In genomic region chr19:8396563-8397203, GRCh38 we compare ENCODE assay signal across 8 cellular contexts. TPM values are rescaled to one million over a fixed set of nuclear protein-coding genes. Genes with fewer than 3 reads are reported as not detected.
DNase-seq lines count a peak whose midpoint lies in the region; ATAC-seq and TF ChIP-seq lines count a peak whose summit lies in the region.

No MANE protein-coding gene starts in this region.

- H3K27me3 ChIP-seq in CD8-positive, alpha-beta T cell (ENCODE audit: insufficient read depth, low read length): no peaks in the 10 kb centered on the region
- no peaks in the 10 kb centered on the region for H3K27me3 ChIP-seq in IMR-90 (ENCODE audit: control insufficient read depth, insufficient read depth, low read length)
- no peaks in the 10 kb centered on the region for H3K27me3 ChIP-seq in body of pancreas

- BruUV-seq in IMR-90 (replicated peaks; lab: Mats Ljungman, UMichigan): no TSS peak

- peak overlapping the region; percentile 15 for H3K27ac ChIP-seq in CD8-positive, alpha-beta T cell (ENCODE audit: low read depth, low read length)
- H3K27ac ChIP-seq in IMR-90 (ENCODE audit: insufficient read depth, low read length) (no peak overlapping the region), VCaP (no peak overlapping the region), body of pancreas (peak overlapping the region in 3 of 4 donors; percentile 44 to 62 (median 58))

- 85% methylated on average over 7 of the region's 22 CpGs; no CpG with 5 or more reads in 1 of the 2 experiments for WGBS in IMR-90 (ENCODE audit: extremely low coverage in 2 of 2, insufficient read length in 1 of 2), 2 experiments
- 46 to 51% methylated on average over 20 to 21 of the region's 22 CpGs for WGBS in body of pancreas, 2 donors

- H3K4me3 Mint-ChIP-seq in CD8-positive, alpha-beta T cell: peak overlapping the region; percentile 6

- no peak overlapping the region; the same call in 1 of the 2 replicates for H2BK20ac ChIP-seq in IMR-90 (ENCODE audit: low read depth, low read length)

- peak overlapping the region; percentile 90 for H2AK5ac ChIP-seq in IMR-90 (ENCODE audit: low read depth, low read length)

- H4K91ac ChIP-seq in IMR-90 (ENCODE audit: insufficient read depth, low read depth, low read length): no peak overlapping the region

- POLR2A ChIA-PET in CD8-positive, alpha-beta T cell (lab: Charles Lee): interaction anchor here (1.5 kb wide), 1 partner anchor 15 kb away, joined by 4 read pairs; no protein-coding TSS in a partner anchor
- POLR2A ChIA-PET in IMR-90 (lab: Charles Lee; ENCODE audit: unreplicated experiment): no interaction called here

- no peak overlapping the region for H3K4me2 ChIP-seq in IMR-90 (ENCODE audit: low read depth, low read length)

- H2BK5ac ChIP-seq in IMR-90 (ENCODE audit: low read depth, low read length, poor library complexity, severe bottlenecking): no peak overlapping the region

- no peak overlapping the region for H2BK15ac ChIP-seq in IMR-90 (ENCODE audit: low read depth, low read length)

- TF ChIP-seq RAD21 in IMR-90 (IDR thresholded peaks at IDR 0.05; ENCODE audit: low read length): peak; percentile 73

- intact Hi-C loops in CD8-positive, alpha-beta T cell (cut with DNase I, micrococcal nuclease): loop anchor here (1.0 to 5.0 kb wide), 2 partner anchors 42 to 129 kb away; no protein-coding TSS in a partner anchor
- intact Hi-C loops in IMR-90 (cut with micrococcal nuclease) (loop anchor here (1.0 kb wide), 1 partner anchor 42 kb away; no protein-coding TSS in a partner anchor), body of pancreas (cut with DNase I) (loop anchor here (5.0 kb wide), 1 partner anchor 39 kb away; no protein-coding TSS in a partner anchor)

- peak overlapping the region; percentile 80; the same call in 1 of the 2 replicates for H2BK120ac ChIP-seq in IMR-90 (ENCODE audit: low read depth, low read length)

- no peak overlapping the region for H3K14ac ChIP-seq in IMR-90 (replicated peaks; ENCODE audit: low read depth, low read length)

- H3K9me3 ChIP-seq in CD8-positive, alpha-beta T cell (ENCODE audit: low read length): no peaks in the 10 kb centered on the region
- H3K9me3 ChIP-seq in IMR-90 (ENCODE audit: control insufficient read depth, insufficient read depth, low read length) (no peaks in the 10 kb centered on the region), body of pancreas (no peaks in the 10 kb centered on the region)

- no peak overlapping the region for H3K23ac ChIP-seq in IMR-90 (ENCODE audit: low read depth, low read length)

- peak overlapping the region in 1 of 2 experiments; percentile 9; a peak in 1 of 4 replicates for H4K8ac ChIP-seq in IMR-90 (ENCODE audit: low read depth in 2 of 2, low read length in 2 of 2)

- H3K36me3 ChIP-seq in CD8-positive, alpha-beta T cell (ENCODE audit: insufficient read depth, low read length): no peaks in the 10 kb centered on the region
- H3K36me3 ChIP-seq in IMR-90 (ENCODE audit: control insufficient read depth, insufficient read depth, low read length): peaks cover 10% of the 10 kb centered on the region; the same call in 1 of the 2 replicates
- peaks cover 0 to 2% of the 10 kb centered on the region in 2 donors for H3K36me3 ChIP-seq in body of pancreas (replicated peaks in 1 of 2; ENCODE audit: insufficient read depth in 1 of 2, low read depth in 2 of 2)

- no peak overlapping the region for H3K4me3 ChIP-seq in CD8-positive, alpha-beta T cell (ENCODE audit: low read depth, low read length)
- H3K4me3 ChIP-seq in IMR-90 (ENCODE audit: insufficient read depth, low read depth, low read length): no peak overlapping the region
- H3K4me3 ChIP-seq in body of pancreas: no peak overlapping the region

- in situ Hi-C loops in IMR-90 (cut with MboI; ENCODE audit: low sequenced_read_pairs): loop anchor here (5.0 kb wide), 1 partner anchor 39 kb away; no protein-coding TSS in a partner anchor

- H4K5ac ChIP-seq in IMR-90 (ENCODE audit: low read depth, low read length): no peak overlapping the region

- H3K9me1 ChIP-seq in IMR-90 (ENCODE audit: insufficient read depth, low read length): peaks cover 27% of the 10 kb centered on the region

- CTCF ChIA-PET in CD8-positive, alpha-beta T cell (lab: Charles Lee): interaction anchor here (5.0 to 5.6 kb wide), 2 partner anchors 42 to 43 kb away, joined by 29 to 34 read pairs; no protein-coding TSS in a partner anchor
- CTCF ChIA-PET in IMR-90 (lab: Yijun Ruan, JAX): no interaction called here

- no peak overlapping the region for H3K9ac ChIP-seq in IMR-90 (ENCODE audit: low read depth, low read length)

- H3K56ac ChIP-seq in IMR-90 (ENCODE audit: extremely low read depth, insufficient read depth, low read length): no peak overlapping the region

- peak overlapping the region; percentile 71 for H3K27ac Mint-ChIP-seq in CD8-positive, alpha-beta T cell

- dilution Hi-C loops in IMR-90 (cut with HindIII; ENCODE audit: low sequenced_read_pairs, unreplicated experiment): no loop called here

- DNase-seq in CD8-positive, alpha-beta T cell: peak; percentile 49 to 80 (median 66)
- DNase-seq in IMR-90 (peak; percentile 39), body of pancreas (peak; percentile 64 to 76 (median 70)), iPS-NIHi11 (ENCODE audit: low spot score) (peak; percentile 83), amniotic stem cell (lab: John Stamatoyannopoulos, UW) (no peak)
- peak; percentile 76 to 78 for DNase-seq in stimulated activated CD4-positive, alpha-beta T cell treated with anti-CD3 and anti-CD28 coated beads, Interleukin-2, amount 100 ng/mL, for 24 hours

- ATAC-seq in CD8-positive, alpha-beta T cell: peak; percentile 98
- ATAC-seq in IMR-90 (ENCODE audit: low read depth) (peak; percentile 74), body of pancreas (no peak), GM21528 (IDR thresholded peaks at IDR 0.05; ENCODE audit: low FRiP score, unreplicated experiment) (no peak)

- peak overlapping the region; percentile 41 for H2AFZ ChIP-seq in IMR-90 (replicated peaks; ENCODE audit: low read length, poor library complexity)

- H3K79me1 ChIP-seq in IMR-90 (ENCODE audit: low read depth in 1 of 2, low read length in 2 of 2): peaks cover 40 to 78% of the 10 kb centered on the region in 2 experiments

- peaks cover 79% of the 10 kb centered on the region for H4K20me1 ChIP-seq in IMR-90 (ENCODE audit: insufficient read depth, low read length)

- H3K36me3 Mint-ChIP-seq in CD8-positive, alpha-beta T cell: peaks cover 28% of the 10 kb centered on the region

- H3K27me3 Mint-ChIP-seq in CD8-positive, alpha-beta T cell (ENCODE audit: low read depth): no peaks in the 10 kb centered on the region

- H3K18ac ChIP-seq in IMR-90 (ENCODE audit: low read depth, low read length): no peak overlapping the region

- peaks cover 23% of the 10 kb centered on the region for H3K4me1 ChIP-seq in CD8-positive, alpha-beta T cell (ENCODE audit: insufficient read depth, low read length)
- H3K4me1 ChIP-seq in IMR-90 (ENCODE audit: control insufficient read depth, insufficient read depth, low read length) (peaks cover 11% of the 10 kb centered on the region), body of pancreas (peaks cover 70% of the 10 kb centered on the region)

- TF ChIP-seq POLR2A in IMR-90 (IDR thresholded peaks at IDR 0.05; ENCODE audit: low read depth, low read length): no peak
- no peak for TF ChIP-seq POLR2A in body of pancreas (IDR thresholded peaks at IDR 0.05)

- H3K9me3 Mint-ChIP-seq in CD8-positive, alpha-beta T cell: no peaks in the 10 kb centered on the region

- H2AK9ac ChIP-seq in IMR-90 (replicated peaks; ENCODE audit: low read depth, low read length, poor library complexity): peak overlapping the region; percentile 85

- peak; percentile 60 for TF ChIP-seq CTCF in CD8-positive, alpha-beta T cell (IDR thresholded peaks at IDR 0.05)
- peak; percentile 67 for TF ChIP-seq CTCF in IMR-90 (conservative IDR thresholded peaks at IDR 0.05; ENCODE audit: low read depth, low read length)
- peak; percentile 61 for TF ChIP-seq CTCF in VCaP (conservative IDR thresholded peaks at IDR 0.05)
- TF ChIP-seq CTCF in body of pancreas (IDR thresholded peaks at IDR 0.05): peak in 6 of 7 experiments; percentile 26 to 71 (median 50)

- H3K4me1 Mint-ChIP-seq in CD8-positive, alpha-beta T cell (ENCODE audit: low read depth): peaks cover 31% of the 10 kb centered on the region

- H3K4ac ChIP-seq in IMR-90 (ENCODE audit: low read depth, low read length): peak overlapping the region; percentile 51; the same call in 1 of the 2 replicates

TF ChIP-seq in IMR-90, 13 proteins besides CTCF, POLR2A, EP300 and RAD21 (continues in another document):
- TF ChIP-seq MAZ (IDR thresholded peaks at IDR 0.05; ENCODE audit: borderline replicate concordance, low read depth, low read length) (peak; percentile 93), BHLHE40 (IDR thresholded peaks at IDR 0.05; ENCODE audit: low read depth, low read length) (no peak)

RNA-seq across cellular contexts. Expression of gene RAB11B, which starts 6.5 kb away (rescaled TPM):
- 10 to 100 TPM; 60.2 to 61.4 TPM for total RNA-seq in CD8-positive, alpha-beta T cell
- total RNA-seq in IMR-90 (2012; rRNA removed) (8.2 and 12.2 TPM in 2 replicates), body of pancreas (10 to 100 TPM; 47.7 to 50.4 TPM)
- polyA plus RNA-seq in IMR-90 (2012; rRNA removed): 117 and 120 TPM in 2 replicates
- 49.1 and 143 TPM in 2 replicates for polyA plus RNA-seq in IMR-90 (2012; cell fraction: cytosol; rRNA removed)
- polyA plus RNA-seq in IMR-90 (2012; cell fraction: nucleus; rRNA removed; ENCODE audit: low replicate concordance): 189 and 288 TPM in 2 replicates

RNA-seq across cellular contexts. Expression of gene MARCHF2, which starts 16.4 kb away (rescaled TPM):
- total RNA-seq in CD8-positive, alpha-beta T cell: 10 to 100 TPM; 14.5 to 17.5 TPM
- total RNA-seq in IMR-90 (2012; rRNA removed) (48.6 and 58.8 TPM in 2 replicates), body of pancreas (10 to 100 TPM; 32.9 to 35.9 TPM)
- 33.8 and 39.1 TPM in 2 replicates for polyA plus RNA-seq in IMR-90 (2012; rRNA removed)
- polyA plus RNA-seq in IMR-90 (2012; cell fraction: cytosol; rRNA removed): 13.0 and 59.2 TPM in 2 replicates
- 29.7 and 55.1 TPM in 2 replicates for polyA plus RNA-seq in IMR-90 (2012; cell fraction: nucleus; rRNA removed; ENCODE audit: low replicate concordance)

RNA-seq across cellular contexts. Expression of gene ANGPTL4, which starts 32.7 kb away (rescaled TPM):
- total RNA-seq in CD8-positive, alpha-beta T cell: not detected
- 1.4 and 1.9 TPM in 2 replicates for total RNA-seq in IMR-90 (2012; rRNA removed)
- 19.1 and 21.5 TPM in 2 replicates for polyA plus RNA-seq in IMR-90 (2012; rRNA removed)
- polyA plus RNA-seq in IMR-90 (2012; cell fraction: cytosol; rRNA removed): 14.3 and 20.8 TPM in 2 replicates
- polyA plus RNA-seq in IMR-90 (2012; cell fraction: nucleus; rRNA removed; ENCODE audit: low replicate concordance): 31.8 and 52.0 TPM in 2 replicates
- total RNA-seq in body of pancreas: 100 to 1,000 TPM in 1 of 2 donors, 10 to 100 TPM in 1; 68.7 to 110 TPM

RNA-seq across cellular contexts. Expression of gene HNRNPM, which starts 48.1 kb away (rescaled TPM):
- 100 to 1,000 TPM; 268 to 278 TPM for total RNA-seq in CD8-positive, alpha-beta T cell
- total RNA-seq in IMR-90 (2012; rRNA removed) (75.6 and 90.5 TPM in 2 replicates), body of pancreas (100 to 1,000 TPM in 1 of 2 donors, 10 to 100 TPM in 1; 64.9 to 146 TPM)
- polyA plus RNA-seq in IMR-90 (2012; rRNA removed): 197 and 249 TPM in 2 replicates
- 223 and 344 TPM in 2 replicates for polyA plus RNA-seq in IMR-90 (2012; cell fraction: cytosol; rRNA removed)
- 124 and 380 TPM in 2 replicates for polyA plus RNA-seq in IMR-90 (2012; cell fraction: nucleus; rRNA removed; ENCODE audit: low replicate concordance)

RNA-seq across cellular contexts. Expression of gene KANK3, which starts 53.6 kb away (rescaled TPM):
- total RNA-seq in CD8-positive, alpha-beta T cell: 1 to 10 TPM in 1 of 2 experiments, under 1 TPM in 1; 0.78 to 1.4 TPM
- total RNA-seq in IMR-90 (2012; rRNA removed) (not detected in 2 replicates), body of pancreas (10 to 100 TPM in 1 of 2 donors, 1 to 10 TPM in 1; 9.1 to 25.7 TPM)
- 0.04 and 0.07 TPM in 2 replicates for polyA plus RNA-seq in IMR-90 (2012; rRNA removed)
- 0.05 and 0.08 TPM in 2 replicates for polyA plus RNA-seq in IMR-90 (2012; cell fraction: cytosol; rRNA removed)
- polyA plus RNA-seq in IMR-90 (2012; cell fraction: nucleus; rRNA removed; ENCODE audit: low replicate concordance): 0.18 and 0.84 TPM in 2 replicates

Comparison
In these comparisons a context has a peak if more than half of its experiments do, and no peak if none do; other contexts are left out.
1. ATAC-seq: peak in CD8-positive, alpha-beta T cell (single experiment) and IMR-90 (single experiment); none in body of pancreas (single experiment) and GM21528 (single experiment).
2. H3K27ac ChIP-seq: peak in CD8-positive, alpha-beta T cell (single experiment) and body of pancreas (3 of 4); none in IMR-90 (single experiment) and VCaP (single experiment).
3. RNA of gene ANGPTL4, which starts 32.7 kb away (total RNA-seq): 68.7 to 110 TPM in body of pancreas; 1.4 to 1.9 TPM in IMR-90 and not detected in CD8-positive, alpha-beta T cell; every median in the first group is over 10 times any median in the second.
4. Peak in every context shown above with its lines, with median percentiles within 50 percentile points of each other: CTCF ChIP-seq.